ENCODE assay signal across 1 cellular context in the genomic region with DNA sequence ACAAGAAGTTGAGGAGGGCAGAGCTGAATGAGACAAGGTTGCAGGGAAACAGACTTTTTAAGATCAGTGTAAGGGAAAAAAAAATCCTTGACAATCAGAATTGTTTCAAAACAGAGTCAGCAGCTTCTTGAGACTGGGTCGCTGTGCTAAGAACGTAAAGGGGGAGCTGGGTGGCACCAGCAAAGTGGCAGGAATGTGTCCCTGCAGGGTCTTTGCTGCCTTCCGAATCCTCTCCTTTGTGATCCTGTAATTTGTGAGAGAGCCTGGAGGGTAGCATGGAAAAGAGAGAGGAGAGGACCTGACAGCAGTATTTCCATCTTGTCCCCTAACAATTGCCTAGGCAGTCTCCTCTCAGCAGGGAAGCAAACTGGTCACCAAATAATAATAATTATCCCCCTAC.
TF ChIP-seq lines count a peak whose summit lies in the region.

No MANE protein-coding gene starts in this region.

TF ChIP-seq in H1, 55 proteins besides CTCF, POLR2A, EP300 and RAD21:
- no peak for TF ChIP-seq ASH2L (IDR thresholded peaks at IDR 0.05; ENCODE audit: low read length)
- TF ChIP-seq TEAD4 (IDR thresholded peaks at IDR 0.05; ENCODE audit: low read depth, low read length), result peak; percentile 92
